Comparison of ENCODE assay signal across 8 cellular contexts in the genomic region with DNA sequence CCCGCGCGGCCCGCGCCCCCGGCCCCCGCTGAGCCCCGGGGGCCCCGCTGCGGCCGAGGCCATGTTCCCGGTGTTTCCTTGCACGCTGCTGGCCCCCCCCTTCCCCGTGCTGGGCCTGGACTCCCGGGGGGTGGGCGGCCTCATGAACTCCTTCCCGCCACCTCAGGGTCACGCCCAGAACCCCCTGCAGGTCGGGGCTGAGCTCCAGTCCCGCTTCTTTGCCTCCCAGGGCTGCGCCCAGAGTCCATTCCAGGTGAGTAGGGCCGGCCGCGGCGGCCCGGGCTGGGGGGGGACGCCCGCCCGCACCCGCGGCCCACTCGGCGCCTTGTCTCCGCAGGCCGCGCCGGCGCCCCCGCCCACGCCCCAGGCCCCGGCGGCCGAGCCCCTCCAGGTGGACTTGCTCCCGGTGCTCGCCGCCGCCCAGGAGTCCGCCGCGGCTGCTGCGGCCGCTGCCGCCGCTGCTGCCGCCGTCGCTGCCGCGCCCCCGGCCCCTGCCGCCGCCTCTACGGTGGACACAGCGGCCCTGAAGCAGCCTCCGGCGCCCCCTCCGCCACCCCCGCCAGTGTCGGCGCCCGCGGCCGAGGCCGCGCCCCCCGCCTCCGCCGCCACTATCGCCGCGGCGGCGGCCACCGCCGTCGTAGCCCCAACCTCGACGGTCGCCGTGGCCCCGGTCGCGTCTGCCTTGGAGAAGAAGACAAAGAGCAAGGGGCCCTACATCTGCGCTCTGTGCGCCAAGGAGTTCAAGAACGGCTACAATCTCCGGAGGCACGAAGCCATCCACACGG. TPM values are rescaled to one million over a fixed set of nuclear protein-coding genes. Genes with fewer than 3 reads are reported as not detected.
DNase-seq lines count a peak whose midpoint lies in the region; ATAC-seq and TF ChIP-seq lines count a peak whose summit lies in the region.

No MANE protein-coding gene starts in this region.

- no peak for TF ChIP-seq CTCF in HCT116 (IDR thresholded peaks at IDR 0.05 in 2 of 3, conservative IDR thresholded peaks at IDR 0.05 in 1 of 3; ENCODE audit: borderline replicate concordance in 1 of 3, insufficient read depth in 1 of 3, low read depth in 2 of 3, low read length in 2 of 3)
- no peak for TF ChIP-seq CTCF in glutamatergic neuron (IDR thresholded peaks at IDR 0.05; ENCODE audit: partially characterized antibody, unreplicated experiment)
- TF ChIP-seq CTCF in psoas muscle (IDR thresholded peaks at IDR 0.05): no peak

- H2AFZ ChIP-seq in HCT116 (ENCODE audit: low read depth, low read length, poor library complexity, severe bottlenecking): no peak overlapping the region

- no peaks in the 10 kb centered on the region for H4K20me1 ChIP-seq in HCT116 (ENCODE audit: insufficient read depth)

- ATAC-seq in HCT116 (peak; percentile 24), psoas muscle (no peak), HG02840 (IDR thresholded peaks at IDR 0.05; ENCODE audit: low FRiP score, unreplicated experiment) (no peak), GM19463 (IDR thresholded peaks at IDR 0.05; ENCODE audit: unreplicated experiment) (no peak)

- POLR2A ChIA-PET in HCT116 (lab: Charles Lee): interaction anchor here (1.0 to 2.0 kb wide), 6 partner anchors 9 to 119 kb away, joined by 3 to 20 read pairs (median 6); partner anchors contain the start of genes KCTD13, MVP and PAGR1

- H3K9me3 Mint-ChIP-seq in glutamatergic neuron (ENCODE audit: unreplicated experiment): peaks cover 19% of the 10 kb centered on the region

- H3K4me2 ChIP-seq in HCT116 (ENCODE audit: low read length): peak overlapping the region; percentile 99

- no peak for TF ChIP-seq RAD21 in HCT116 (IDR thresholded peaks at IDR 0.05; ENCODE audit: low read depth)

- peak; percentile 44 for DNase-seq in CD1c-positive myeloid dendritic cell (ENCODE audit: extremely low spot score)
- no peak for DNase-seq in HCT116 (ENCODE audit: low read depth, low spot score)
- peak; percentile 49 for DNase-seq in NOMO-1 treated with DMSO at 0.1 percent for 48 hours (lab: John Stamatoyannopoulos, UW; ENCODE audit: unreplicated experiment)
- peak; percentile 85 for DNase-seq in activated effector memory CD4-positive, alpha-beta T cell treated with anti-CD3 and anti-CD28 coated beads, Interleukin-2, amount 50 U/mL, for 16 hours
- DNase-seq in glutamatergic neuron: peak; percentile 68
- DNase-seq in psoas muscle: peak; percentile 67 to 76

- peak overlapping the region; percentile 50 to 74 for H3K4me3 ChIP-seq in HCT116 (replicated peaks in 1 of 2; ENCODE audit: low read depth in 1 of 2, low read length in 2 of 2)
- peak overlapping the region; percentile 71 for H3K4me3 ChIP-seq in psoas muscle

- WGBS in psoas muscle, 3 donors: 1 to 5% (median 2%) methylated on average over 33 to 99 of the region's 99 CpGs

- H3K27me3 ChIP-seq in HCT116 (ENCODE audit: insufficient read depth, low read length) (no peaks in the 10 kb centered on the region), psoas muscle (ENCODE audit: insufficient read depth in 3 of 3, low read length in 2 of 3) (no peaks in the 10 kb centered on the region)

- H3K4me1 Mint-ChIP-seq in glutamatergic neuron (ENCODE audit: low read depth, unreplicated experiment): peaks cover 15% of the 10 kb centered on the region

- CTCF ChIA-PET in HCT116 (lab: Charles Lee): interaction anchor here (0.6 to 3.5 kb wide), 11 partner anchors 8 to 225 kb away, joined by 3 to 36 read pairs (median 6); partner anchors contain the start of genes ASPHD1, KIF22, PAGR1 and SEZ6L2

- H3K27ac Mint-ChIP-seq in glutamatergic neuron (ENCODE audit: unreplicated experiment): peak overlapping the region; percentile 82

- TF ChIP-seq POLR2A in HCT116 (IDR thresholded peaks at IDR 0.05; ENCODE audit: borderline replicate concordance, extremely low read depth, insufficient read depth, insufficient read length): peak; percentile 8

- peaks cover 31 to 67% of the 10 kb centered on the region in 2 experiments for H3K4me1 ChIP-seq in HCT116 (ENCODE audit: control insufficient read depth in 1 of 2, insufficient read depth in 2 of 2, low read length in 2 of 2)
- peaks cover 49% of the 10 kb centered on the region for H3K4me1 ChIP-seq in psoas muscle

- H3K36me3 ChIP-seq in HCT116 (ENCODE audit: control insufficient read depth in 1 of 2, insufficient read depth in 2 of 2, low read length in 2 of 2) (peaks cover 6 to 26% of the 10 kb centered on the region in 2 experiments; a peak in 3 of 4 replicates), psoas muscle (ENCODE audit: insufficient read depth in 1 of 2, low read depth in 1 of 2) (peaks cover 0 to 19% of the 10 kb centered on the region in 2 donors)

- H3K9me3 ChIP-seq in HCT116 (ENCODE audit: control insufficient read depth in 1 of 2, insufficient read depth in 1 of 2, low read depth in 1 of 2, low read length in 2 of 2): no peaks in the 10 kb centered on the region
- no peaks in the 10 kb centered on the region for H3K9me3 ChIP-seq in psoas muscle

- no TSS peak for BruUV-seq in HCT116 (replicated peaks; lab: Mats Ljungman, UMichigan)

- H3K9ac ChIP-seq in HCT116 (ENCODE audit: low read length): peak overlapping the region; percentile 95

- H3K36me3 Mint-ChIP-seq in glutamatergic neuron (ENCODE audit: unreplicated experiment): no peaks in the 10 kb centered on the region

- H3K79me2 ChIP-seq in HCT116 (ENCODE audit: insufficient read depth, low read length): peaks cover 35% of the 10 kb centered on the region

- intact Hi-C loops in HCT116 (cut with micrococcal nuclease): no loop called here
- intact Hi-C loops in psoas muscle (cut with DNase I): loop anchor here in 1 of 2 donors (1.0 to 5.0 kb wide), 2 partner anchors 41 to 210 kb away; no protein-coding TSS in a partner anchor

- RAD21 ChIA-PET in HCT116 (lab: Charles Lee; ENCODE audit: low non-redundant PET in 1 of 2, low total read pairs in 2 of 2, uncharacterized antibody in 2 of 2, unreplicated experiment in 2 of 2): interaction anchor here (0.9 to 1.5 kb wide), 4 partner anchors 10 to 214 kb away, joined by 3 to 9 read pairs (median 4); partner anchors contain the start of gene PAGR1 (in 1 of the 2)

- H3K4me3 Mint-ChIP-seq in glutamatergic neuron (ENCODE audit: unreplicated experiment): peak overlapping the region; percentile 94

- H3K27ac ChIP-seq in HCT116 (ENCODE audit: low read depth, low read length) (peak overlapping the region; percentile 100), psoas muscle (peak overlapping the region; percentile 89)

- H3K9me2 ChIP-seq in HCT116 (ENCODE audit: insufficient read depth): no peaks in the 10 kb centered on the region

- peaks cover 24% of the 10 kb centered on the region for H3K27me3 Mint-ChIP-seq in glutamatergic neuron (ENCODE audit: unreplicated experiment)

TF ChIP-seq in HCT116, 20 proteins besides CTCF, POLR2A, EP300 and RAD21:
- TF ChIP-seq YY1 (IDR thresholded peaks at IDR 0.05; ENCODE audit: extremely low read depth, insufficient replicate concordance, low read depth, low read length): peak; percentile 35
- no peak for TF ChIP-seq EGR1 (IDR thresholded peaks at IDR 0.05; ENCODE audit: low read depth)
- peak; percentile 59; the same call in 1 of the 2 replicates for TF ChIP-seq POLR2AphosphoS5 (IDR thresholded peaks at IDR 0.05; ENCODE audit: low read depth, low read length)
- no peak for TF ChIP-seq ZNF274 (IDR thresholded peaks at IDR 0.05; ENCODE audit: low read depth, low read length)
- TF ChIP-seq ZFX (IDR thresholded peaks at IDR 0.05): peak; percentile 79
TF ChIP-seq in HCT116: peak in this region for 3.

RNA-seq across cellular contexts. Expression of gene MAZ, which starts 0.5 kb away (rescaled TPM):
- total RNA-seq in HCT116 (2021; ENCODE audit: unreplicated experiment) (256 TPM), glutamatergic neuron (ENCODE audit: unreplicated experiment) (369 TPM), psoas muscle (100 to 1,000 TPM; 112 to 161 (median 125) TPM)
- 305 and 354 TPM in 2 replicates for polyA plus RNA-seq in HCT116 (2012)
- 100 to 1,000 TPM in 2 of 3 donors, 10 to 100 TPM in 1; 94.9 to 193 (median 131) TPM for polyA plus RNA-seq in psoas muscle

RNA-seq across cellular contexts. Expression of gene PRRT2, which starts 5.2 kb away (rescaled TPM):
- total RNA-seq in HCT116 (2021; ENCODE audit: unreplicated experiment): 4.0 TPM
- polyA plus RNA-seq in HCT116 (2012): 2.5 and 2.6 TPM in 2 replicates
- total RNA-seq in glutamatergic neuron (ENCODE audit: unreplicated experiment): 91.0 TPM
- 1 to 10 TPM in 1 of 4 donors, under 1 TPM in 3; 0.22 to 1.8 (median 0.75) TPM for total RNA-seq in psoas muscle
- polyA plus RNA-seq in psoas muscle: under 1 TPM; 0.17 to 0.44 (median 0.18) TPM

RNA-seq across cellular contexts. Expression of gene PAGR1, which starts 9.1 kb away (rescaled TPM):
- total RNA-seq in HCT116 (2021; ENCODE audit: unreplicated experiment): 28.9 TPM
- 20.0 and 26.5 TPM in 2 replicates for polyA plus RNA-seq in HCT116 (2012)
- 110 TPM for total RNA-seq in glutamatergic neuron (ENCODE audit: unreplicated experiment)
- total RNA-seq in psoas muscle: 10 to 100 TPM in 3 of 4 donors, 1 to 10 TPM in 1; 9.4 to 14.2 (median 11.0) TPM
- polyA plus RNA-seq in psoas muscle: 10 to 100 TPM; 19.8 to 36.8 (median 35.5) TPM

RNA-seq across cellular contexts. Expression of gene MVP, which starts 13.4 kb away (rescaled TPM):
- total RNA-seq in HCT116 (2021; ENCODE audit: unreplicated experiment) (75.1 TPM), glutamatergic neuron (ENCODE audit: unreplicated experiment) (82.7 TPM), psoas muscle (10 to 100 TPM; 27.9 to 75.9 (median 51.6) TPM)
- 89.5 and 100 TPM in 2 replicates for polyA plus RNA-seq in HCT116 (2012)
- 10 to 100 TPM; 17.6 to 34.3 (median 34.1) TPM for polyA plus RNA-seq in psoas muscle

RNA-seq across cellular contexts. Expression of gene KIF22, which starts 16.3 kb away (rescaled TPM):
- total RNA-seq in HCT116 (2021; ENCODE audit: unreplicated experiment) (155 TPM), glutamatergic neuron (ENCODE audit: unreplicated experiment) (31.9 TPM), psoas muscle (10 to 100 TPM; 12.6 to 23.8 (median 14.3) TPM)
- 141 and 166 TPM in 2 replicates for polyA plus RNA-seq in HCT116 (2012)
- polyA plus RNA-seq in psoas muscle: 10 to 100 TPM; 13.4 to 15.5 (median 15.5) TPM

Comparison
In these comparisons a context has a peak if more than half of its experiments do, and no peak if none do; other contexts are left out.
1. RNA of gene PRRT2, which starts 5.2 kb away (total RNA-seq): 91.0 TPM in glutamatergic neuron (single experiment); 4.0 TPM in HCT116 (single experiment) and 0.22 to 1.8 TPM in psoas muscle; every median in the first group is over 10 times any median in the second.